ENCODE assay signal across 13 cellular contexts in the genomic region with DNA sequence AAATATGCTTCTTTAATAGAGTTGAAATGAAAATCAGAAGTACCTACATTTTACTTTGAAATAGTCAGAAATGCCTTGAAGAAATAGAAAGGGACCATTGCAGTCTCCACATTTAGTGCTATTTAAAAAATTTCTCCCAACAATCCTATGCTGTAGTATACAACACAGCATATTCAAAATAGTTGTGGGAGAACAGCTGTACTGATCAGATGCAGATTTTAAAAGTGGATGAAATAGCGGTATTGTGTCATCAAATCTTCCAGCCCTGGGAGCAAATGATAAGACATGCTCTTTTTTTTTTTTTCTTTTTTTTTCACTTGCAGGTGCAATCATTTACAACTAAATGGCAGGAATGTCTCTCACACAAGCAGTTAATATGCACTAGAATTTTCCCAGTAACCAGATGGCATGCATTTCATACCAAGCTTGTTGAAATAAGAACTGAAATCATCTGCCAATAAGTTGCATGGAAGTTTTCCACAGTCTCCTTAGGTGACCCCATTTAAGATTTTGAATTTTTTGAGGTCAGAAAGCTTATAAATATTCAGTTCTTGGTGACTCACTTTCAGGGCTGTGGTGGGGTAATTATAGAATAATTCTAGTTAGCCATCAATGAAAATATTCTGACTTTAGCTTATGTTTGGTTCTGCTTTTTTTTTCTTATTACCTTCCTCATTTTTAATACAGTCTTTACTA.
DNase-seq lines count a peak whose midpoint lies in the region; TF ChIP-seq lines count a peak whose summit lies in the region.
"Had no signal": no experiment of that assay in that cellular context is flagged by ENCODE, and none has a peak within 500 bp of the region (broad histone marks: within the 10 kb centered on the region; RNA-seq: fewer than 3 reads in every experiment).

No MANE protein-coding gene starts in this region.

- in situ Hi-C loops in KBM-7 (cut with MboI; ENCODE audit: low pct_unique_long_range_greater_than_20kb, low sequenced_read_pairs) (no loop called here), astrocyte of the cerebellum (cut with HindIII; ENCODE audit: low sequenced_read_pairs) (no loop called here)

- TF ChIP-seq CTCF in AG09319 (IDR thresholded peaks at IDR 0.05; ENCODE audit: low read depth, low read length): no peak
- no peak for TF ChIP-seq CTCF in astrocyte of the cerebellum (IDR thresholded peaks at IDR 0.05; ENCODE audit: low read depth, low read length, missing control alignments)

- DNase-seq in AG09319 (ENCODE audit: extremely low read depth, low read depth): peak; percentile 79
- DNase-seq in KBM-7: peak; percentile 37
- peak; percentile 97 for DNase-seq in astrocyte of the cerebellum (ENCODE audit: low read depth)
- DNase-seq in iris pigment epithelial cell (ENCODE audit: low read depth): peak; percentile 49
- DNase-seq in KG1 (lab: John Stamatoyannopoulos, UW): no peak
- no peak for DNase-seq in NCI-H510A (lab: John Stamatoyannopoulos, UW)
- no peak for DNase-seq in NCI-H1417 (lab: John Stamatoyannopoulos, UW)
- no peak for DNase-seq in NCI-H226
- DNase-seq: activated CD4-positive, alpha-beta T cell treated with anti-CD3 and anti-CD28 coated beads, Interleukin-2, amount 50 U/mL, for 48 hours; activated effector memory CD4-positive, alpha-beta T cell treated with anti-CD3 and anti-CD28 coated beads, Interleukin-2, amount 50 U/mL, for 16 hours; midbrain; uterus had no signal

- no peak overlapping the region for H3K4me3 ChIP-seq in astrocyte of the cerebellum (ENCODE audit: low read depth, low read length)
- H3K4me3 ChIP-seq: BLaER1 treated with 17β-estradiol and CSF1 and Interleukin-3, amounts not matched to agents 10 nM and 100 nM; uterus had no signal

Comparison
In these comparisons a context has a peak if more than half of its experiments do, and no peak if none do; other contexts are left out.
1. DNase-seq: peak in AG09319 (single experiment), KBM-7 (single experiment), astrocyte of the cerebellum (single experiment) and iris pigment epithelial cell (single experiment); none in KG1 (single experiment), NCI-H510A (single experiment), NCI-H1417 (0 of 3) and NCI-H226 (single experiment).